Comparison of ENCODE assay signal across 1 cellular context in genomic region chr15:52528465-52529288, GRCh38.
A peak's percentile ranks its signal among the peaks of the same experiment; 100 is the strongest.
TF ChIP-seq lines count a peak whose summit lies in the region.

MYO5A (minus strand) TSS chr15:52528880; CDS start chr15:52528806, 74 bp downstream.

TF ChIP-seq in GM12878, 131 proteins besides CTCF, POLR2A, EP300 and RAD21 (continued from another document and continues in another):
- TF ChIP-seq MEF2A (IDR thresholded peaks at IDR 0.05; ENCODE audit: insufficient read depth, low read depth, low read length) (no peak), SPI1 (IDR thresholded peaks at IDR 0.05; ENCODE audit: borderline replicate concordance, insufficient read depth, low read depth, low read length) (no peak), JUND (IDR thresholded peaks at IDR 0.05; ENCODE audit: low read depth, low read length) (no peak), SMAD1 (IDR thresholded peaks at IDR 0.05; ENCODE audit: low read depth, partially characterized antibody) (no peak), ZBED1 (IDR thresholded peaks at IDR 0.05; ENCODE audit: borderline replicate concordance) (no peak), NR2F1 (conservative IDR thresholded peaks at IDR 0.05) (peak; percentile 62; the same call in 1 of the 2 replicates), E4F1 (IDR thresholded peaks at IDR 0.05; ENCODE audit: borderline replicate concordance, partially characterized antibody) (no peak), CEBPB (IDR thresholded peaks at IDR 0.05; ENCODE audit: borderline replicate concordance in 1 of 2, low read depth in 2 of 2, low read length in 2 of 2) (no peak), TBL1XR1 (IDR thresholded peaks at IDR 0.05; ENCODE audit: low read depth, low read length) (no peak), LARP7 (IDR thresholded peaks at IDR 0.05) (peak; percentile 69; the same call in 1 of the 2 replicates), GABPA (IDR thresholded peaks at IDR 0.05; ENCODE audit: low read depth) (no peak), IKZF1 (conservative IDR thresholded peaks at IDR 0.05) (peak; percentile 65; the same call in 1 of the 2 replicates), CHD4 (IDR thresholded peaks at IDR 0.05) (no peak), PAX5 (IDR thresholded peaks at IDR 0.05; ENCODE audit: borderline replicate concordance, low read depth, low read length) (peak; percentile 33; the same call in 1 of the 2 replicates), EZH2 (IDR thresholded peaks at IDR 0.05; ENCODE audit: borderline replicate concordance, control insufficient read depth, low read depth, low read length) (no peak), ZBTB33 (IDR thresholded peaks at IDR 0.05) (no peak), RBBP5 (conservative IDR thresholded peaks at IDR 0.05) (no peak), REST (IDR thresholded peaks at IDR 0.05; ENCODE audit: low read depth, low read length) (no peak), HDAC2 (IDR thresholded peaks at IDR 0.05) (no peak), ZSCAN29 (IDR thresholded peaks at IDR 0.05) (no peak), SUZ12 (IDR thresholded peaks at IDR 0.05; ENCODE audit: unreplicated experiment) (no peak), NKRF (conservative IDR thresholded peaks at IDR 0.05) (peak; percentile 66; the same call in 1 of the 2 replicates), KAT2A (conservative IDR thresholded peaks at IDR 0.05; ENCODE audit: control insufficient read depth, low read depth, low read length) (no peak), RB1 (IDR thresholded peaks at IDR 0.05; ENCODE audit: borderline replicate concordance) (peak; percentile 13; the same call in 1 of the 2 replicates), PKNOX1 (IDR thresholded peaks at IDR 0.05) (no peak), E2F8 (IDR thresholded peaks at IDR 0.05; ENCODE audit: low read depth, partially characterized antibody) (no peak), NRF1 (conservative IDR thresholded peaks at IDR 0.05; ENCODE audit: low read depth, low read length) (no peak), IKZF2 (IDR thresholded peaks at IDR 0.05) (no peak), POLR2AphosphoS2 (IDR thresholded peaks at IDR 0.05; ENCODE audit: low read depth, low read length) (no peak), USF1 (IDR thresholded peaks at IDR 0.05; ENCODE audit: borderline replicate concordance, extremely low read length, insufficient read depth, low read depth, low read length) (no peak), BRCA1 (IDR thresholded peaks at IDR 0.05; ENCODE audit: low read depth, low read length) (no peak), CEBPZ (IDR thresholded peaks at IDR 0.05; ENCODE audit: low read depth, low read length) (no peak), TAF1 (IDR thresholded peaks at IDR 0.05; ENCODE audit: borderline replicate concordance, low read depth, low read length) (no peak), NFXL1 (IDR thresholded peaks at IDR 0.05; ENCODE audit: borderline replicate concordance) (no peak), ZBTB11 (CRISPR knock-in tag; IDR thresholded peaks at IDR 0.05) (no peak), JUNB (IDR thresholded peaks at IDR 0.05) (no peak)
